ENCODE assay signal across 8 cellular contexts in genomic region chr1:162357681-162358266, GRCh38.
A peak's percentile ranks its signal among the peaks of the same experiment; 100 is the strongest.
DNase-seq lines count a peak whose midpoint lies in the region; ATAC-seq and TF ChIP-seq lines count a peak whose summit lies in the region.

No MANE protein-coding gene starts in this region.

- DNase-seq in DMS53 treated with DMSO at 0.1 percent for 48 hours (lab: John Stamatoyannopoulos, UW; ENCODE audit: unreplicated experiment) (peak; percentile 51), iPS-NIHi11 (ENCODE audit: low spot score) (peak; percentile 73), DMS79 treated with DMSO at 0.1 percent for 48 hours (lab: John Stamatoyannopoulos, UW) (no peak)
- no peak for DNase-seq in stimulated activated CD4-positive, alpha-beta T cell treated with anti-CD3 and anti-CD28 coated beads, Interleukin-2, amount 100 ng/mL, for 24 hours

- no peaks in the 10 kb centered on the region for H3K9me2 ChIP-seq in SU-DHL-6 (replicated peaks; ENCODE audit: insufficient read depth, low read length)

- H3K36me3 ChIP-seq in SU-DHL-6 (ENCODE audit: low read length), result no peaks in the 10 kb centered on the region

- TF ChIP-seq EP300 in Ishikawa (IDR thresholded peaks at IDR 0.05; ENCODE audit: borderline replicate concordance), result no peak

- no peak overlapping the region for H3K4me2 ChIP-seq in SU-DHL-6 (ENCODE audit: low read depth, low read length, poor library complexity, severe bottlenecking)

- no peak for ATAC-seq in HG02870 (IDR thresholded peaks at IDR 0.05; ENCODE audit: unreplicated experiment)
- no peak for ATAC-seq in HG03025 (IDR thresholded peaks at IDR 0.05; ENCODE audit: low FRiP score, unreplicated experiment)

- no peaks in the 10 kb centered on the region for H3F3A ChIP-seq in SU-DHL-6 (ENCODE audit: insufficient read depth)

- no peak overlapping the region for H3K4me3 ChIP-seq in SU-DHL-6 (ENCODE audit: insufficient read depth, low read length, poor library complexity, severe bottlenecking)

- TF ChIP-seq RAD21 in Ishikawa (IDR thresholded peaks at IDR 0.05; ENCODE audit: low read depth), result peak; percentile 68

- TF ChIP-seq CTCF in SU-DHL-6 (IDR thresholded peaks at IDR 0.05; ENCODE audit: insufficient read depth, low read length, poor library complexity, severe bottlenecking), result peak; percentile 30

- H4K20me1 ChIP-seq in SU-DHL-6 (ENCODE audit: low read depth, low read length), result no peaks in the 10 kb centered on the region

- no peaks in the 10 kb centered on the region for H3K9me3 ChIP-seq in SU-DHL-6 (ENCODE audit: insufficient read depth, low read length)

- no peak overlapping the region for H2AFZ ChIP-seq in SU-DHL-6 (ENCODE audit: low read depth, low read length, severe bottlenecking)

- H3K27me3 ChIP-seq in SU-DHL-6 (ENCODE audit: low read length), result no peaks in the 10 kb centered on the region

- H3K27ac ChIP-seq in SU-DHL-6 (ENCODE audit: low read depth, low read length), result no peak overlapping the region

- no peak overlapping the region for H3K9ac ChIP-seq in SU-DHL-6 (ENCODE audit: low read length)

- H3K79me2 ChIP-seq in SU-DHL-6 (ENCODE audit: insufficient read depth, low read length), result no peaks in the 10 kb centered on the region

TF ChIP-seq in Ishikawa, 13 proteins besides CTCF, POLR2A, EP300 and RAD21:
- TF ChIP-seq TCF12 (IDR thresholded peaks at IDR 0.05; ENCODE audit: low read depth) (no peak), NFIC (IDR thresholded peaks at IDR 0.05) (no peak), USF1 (IDR thresholded peaks at IDR 0.05) (no peak), FOXM1 (IDR thresholded peaks at IDR 0.05; ENCODE audit: borderline replicate concordance, low read depth) (no peak), MAX (IDR thresholded peaks at IDR 0.05) (no peak), YY1 (IDR thresholded peaks at IDR 0.05; ENCODE audit: low read depth) (no peak), EGR1 (IDR thresholded peaks at IDR 0.05) (no peak)

Comparison
In these comparisons a context has a peak if more than half of its experiments do, and no peak if none do; other contexts are left out.
1. DNase-seq: peak in DMS53 treated with DMSO at 0.1 percent for 48 hours (single experiment) and iPS-NIHi11 (single experiment); none in DMS79 treated with DMSO at 0.1 percent for 48 hours (single experiment) and stimulated activated CD4-positive, alpha-beta T cell treated with anti-CD3 and anti-CD28 coated beads, Interleukin-2, amount 100 ng/mL, for 24 hours (0 of 2).